ENCODE assay signal across 13 cellular contexts in the genomic region with DNA sequence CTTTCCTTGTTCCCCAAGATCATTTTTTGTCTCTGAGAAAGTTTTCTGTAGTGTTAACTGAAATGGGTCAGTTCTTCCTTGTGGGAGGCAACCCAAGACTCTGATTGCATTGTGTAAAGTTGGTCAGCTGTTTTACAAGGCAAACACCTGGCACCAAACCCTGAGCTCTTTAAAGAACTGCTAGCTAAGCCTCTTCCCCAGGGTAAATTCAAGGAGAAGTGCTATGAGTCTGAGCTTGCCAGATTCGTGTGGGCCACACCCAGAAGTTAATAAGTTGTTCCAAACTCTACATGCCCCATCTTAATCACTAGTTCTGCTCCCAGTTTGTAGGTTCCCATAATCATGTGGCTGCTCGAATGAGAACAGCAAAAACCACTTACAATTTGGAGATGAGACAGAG.
DNase-seq lines count a peak whose midpoint lies in the region; ATAC-seq lines count a peak whose summit lies in the region.
"Had no signal": no experiment of that assay in that cellular context is flagged by ENCODE, and none has a peak within 500 bp of the region (broad histone marks: within the 10 kb centered on the region; RNA-seq: fewer than 3 reads in every experiment).

No MANE protein-coding gene starts in this region.

- DNase-seq in DMS79 treated with DMSO at 0.1 percent for 48 hours (lab: John Stamatoyannopoulos, UW) (peak; percentile 49), NCI-H82 treated with DMSO at 0.1 percent for 48 hours (lab: John Stamatoyannopoulos, UW; ENCODE audit: unreplicated experiment) (peak; percentile 22), left ventricle myocardium superior (peak; percentile 15), stromal cell of bone marrow (ENCODE audit: low read depth) (peak; percentile 72), ACHN (no peak), MV-4-11 (lab: John Stamatoyannopoulos, UW) (no peak)
- no peak for DNase-seq in activated naive CD4-positive, alpha-beta T cell treated with anti-CD3 and anti-CD28 coated beads for 36 hours
- DNase-seq: activated CD4-positive, alpha-beta memory T cell treated with anti-CD3 and anti-CD28 coated beads for 36 hours; COR-L47; NCI-H146; occipital lobe; stimulated activated CD4-positive, alpha-beta T cell treated with anti-CD3 and anti-CD28 coated beads, Interleukin-1b, Interleukin-23, amount 100 ng/mL, for 48 hours had no signal

- no peaks in the 10 kb centered on the region for H3K9me3 Mint-ChIP-seq in activated naive CD4-positive, alpha-beta T cell treated with anti-CD3 and anti-CD28 coated beads for 36 hours
- H3K9me3 Mint-ChIP-seq: activated CD4-positive, alpha-beta memory T cell treated with anti-CD3 and anti-CD28 coated beads for 36 hours had no signal

- no peaks in the 10 kb centered on the region for H3K36me3 Mint-ChIP-seq in activated naive CD4-positive, alpha-beta T cell treated with anti-CD3 and anti-CD28 coated beads for 36 hours (ENCODE audit: low read depth)
- H3K36me3 Mint-ChIP-seq: activated CD4-positive, alpha-beta memory T cell treated with anti-CD3 and anti-CD28 coated beads for 36 hours had no signal

- no peak overlapping the region for H3K4me3 Mint-ChIP-seq in activated naive CD4-positive, alpha-beta T cell treated with anti-CD3 and anti-CD28 coated beads for 36 hours
- H3K4me3 Mint-ChIP-seq: activated CD4-positive, alpha-beta memory T cell treated with anti-CD3 and anti-CD28 coated beads for 36 hours had no signal

- in situ Hi-C loops in ACHN (cut with HindIII; ENCODE audit: low pct_ligation_motif_present, low pct_unique_long_range_greater_than_20kb, low sequenced_read_pairs): no loop called here

- H3K27ac Mint-ChIP-seq in activated naive CD4-positive, alpha-beta T cell treated with anti-CD3 and anti-CD28 coated beads for 36 hours: no peak overlapping the region
- H3K27ac Mint-ChIP-seq: activated CD4-positive, alpha-beta memory T cell treated with anti-CD3 and anti-CD28 coated beads for 36 hours had no signal

- H3K4me1 Mint-ChIP-seq in activated naive CD4-positive, alpha-beta T cell treated with anti-CD3 and anti-CD28 coated beads for 36 hours (ENCODE audit: low read depth): peaks cover 4% of the 10 kb centered on the region

- no peaks in the 10 kb centered on the region for H3K27me3 Mint-ChIP-seq in activated naive CD4-positive, alpha-beta T cell treated with anti-CD3 and anti-CD28 coated beads for 36 hours (ENCODE audit: low read depth)
- H3K27me3 Mint-ChIP-seq: activated CD4-positive, alpha-beta memory T cell treated with anti-CD3 and anti-CD28 coated beads for 36 hours had no signal

- CTCF ChIA-PET in activated naive CD4-positive, alpha-beta T cell treated with anti-CD3 and anti-CD28 coated beads for 36 hours (lab: Charles Lee): interaction anchor here (0.6 to 1.1 kb wide), 3 partner anchors 9 to 409 kb away, joined by 3 read pairs; no protein-coding TSS in a partner anchor

- ATAC-seq in left ventricle myocardium superior (peak; percentile 79), GM18520 (IDR thresholded peaks at IDR 0.05; ENCODE audit: unreplicated experiment) (no peak)

- intact Hi-C loops in left ventricle myocardium superior (cut with micrococcal nuclease): no loop called here
- intact Hi-C loops in activated naive CD4-positive, alpha-beta T cell treated with anti-CD3 and anti-CD28 coated beads for 36 hours (cut with micrococcal nuclease): no loop called here

Comparison
In these comparisons a context has a peak if more than half of its experiments do, and no peak if none do; other contexts are left out.
1. DNase-seq: peak in DMS79 treated with DMSO at 0.1 percent for 48 hours (single experiment), NCI-H82 treated with DMSO at 0.1 percent for 48 hours (single experiment), left ventricle myocardium superior (single experiment) and stromal cell of bone marrow (single experiment); none in ACHN (single experiment), activated naive CD4-positive, alpha-beta T cell treated with anti-CD3 and anti-CD28 coated beads for 36 hours (single experiment) and MV-4-11 (single experiment).